1 cellular context compared by ENCODE assay signal in genomic region chr6:16043171-16044142, GRCh38.
A peak's percentile ranks its signal among the peaks of the same experiment; 100 is the strongest.
TF ChIP-seq lines count a peak whose summit lies in the region.

No MANE protein-coding gene starts in this region.

TF ChIP-seq in GM12878, 131 proteins besides CTCF, POLR2A, EP300 and RAD21 (continued from another document):
- peak; percentile 26 for TF ChIP-seq CUX1 (IDR thresholded peaks at IDR 0.05; ENCODE audit: insufficient replicate concordance, low read depth, low read length)
- 0 out of 2 replicates have a peak, but pooled peaks have one; percentile 29 for TF ChIP-seq PAX5 (IDR thresholded peaks at IDR 0.05; ENCODE audit: borderline replicate concordance, low read depth, low read length)
- no peak for TF ChIP-seq CHD2 (IDR thresholded peaks at IDR 0.05; ENCODE audit: borderline replicate concordance, low read depth, low read length)
- 0 out of 2 replicates have a peak, but pooled peaks have one; percentile 36 for TF ChIP-seq RCOR1 (conservative IDR thresholded peaks at IDR 0.05; ENCODE audit: low read depth, low read length)
- 0 out of 2 replicates have a peak, but pooled peaks have one; percentile 12 for TF ChIP-seq RAD51 (IDR thresholded peaks at IDR 0.05)
- peak; percentile 56 for TF ChIP-seq JUNB (IDR thresholded peaks at IDR 0.05)
- peak; percentile 57 for TF ChIP-seq ZNF687 (IDR thresholded peaks at IDR 0.05)
- TF ChIP-seq IKZF2 (IDR thresholded peaks at IDR 0.05) = peak; percentile 86 to 89
- peak; percentile 77 for TF ChIP-seq RELB (IDR thresholded peaks at IDR 0.05; ENCODE audit: low read depth)
- TF ChIP-seq MEF2A (IDR thresholded peaks at IDR 0.05; ENCODE audit: insufficient read depth, low read depth, low read length) = peak; percentile 76
- TF ChIP-seq NFXL1 (IDR thresholded peaks at IDR 0.05; ENCODE audit: borderline replicate concordance) = no peak
- TF ChIP-seq BMI1 (IDR thresholded peaks at IDR 0.05; ENCODE audit: borderline replicate concordance) = 0 out of 2 replicates have a peak, but pooled peaks have one; percentile 17
- peak; percentile 76 for TF ChIP-seq SKIL (IDR thresholded peaks at IDR 0.05; ENCODE audit: low read depth, poor library complexity, severe bottlenecking)
- TF ChIP-seq FOXM1 (IDR thresholded peaks at IDR 0.05; ENCODE audit: low read depth, low read length) = 0 out of 2 replicates have a peak, but pooled peaks have one; percentile 47
- 0 out of 2 replicates have a peak, but pooled peaks have one; percentile 47 for TF ChIP-seq CBX5 (IDR thresholded peaks at IDR 0.05; ENCODE audit: low read depth)
- TF ChIP-seq IRF4 (IDR thresholded peaks at IDR 0.05; ENCODE audit: low read depth, low read length) = peak; percentile 80
- no peak for TF ChIP-seq POLR2AphosphoS5 (IDR thresholded peaks at IDR 0.05; ENCODE audit: low read length)
- peak; percentile 71; the same call in 1 of the 2 replicates for TF ChIP-seq DPF2 (IDR thresholded peaks at IDR 0.05)
- TF ChIP-seq CREM (IDR thresholded peaks at IDR 0.05; ENCODE audit: low read depth) = 0 out of 2 replicates have a peak, but pooled peaks have one; percentile 36
- no peak for TF ChIP-seq SP1 (IDR thresholded peaks at IDR 0.05; ENCODE audit: low read depth, low read length)
- TF ChIP-seq NKRF (conservative IDR thresholded peaks at IDR 0.05) = no peak
- peak; percentile 17; the same call in 1 of the 2 replicates for TF ChIP-seq GATAD2B (conservative IDR thresholded peaks at IDR 0.05; ENCODE audit: low read depth)
- peak; percentile 52 for TF ChIP-seq RUNX3 (IDR thresholded peaks at IDR 0.05; ENCODE audit: low read length)
- 0 out of 2 replicates have a peak, but pooled peaks have one; percentile 8 for TF ChIP-seq ATF7 (IDR thresholded peaks at IDR 0.05; ENCODE audit: low read depth)
- TF ChIP-seq BCL11A (IDR thresholded peaks at IDR 0.05; ENCODE audit: low read depth, low read length) = peak; percentile 43; the same call in 1 of the 2 replicates
- no peak for TF ChIP-seq YBX1 (IDR thresholded peaks at IDR 0.05)
- TF ChIP-seq MTA2 (IDR thresholded peaks at IDR 0.05; ENCODE audit: low read depth) = peak; percentile 55
- peak; percentile 58; the same call in 1 of the 2 replicates for TF ChIP-seq TBL1XR1 (IDR thresholded peaks at IDR 0.05; ENCODE audit: low read depth, low read length)
- TF ChIP-seq HSF1 (IDR thresholded peaks at IDR 0.05; ENCODE audit: low read depth, low read length) = no peak
- peak; percentile 62 for TF ChIP-seq MEF2B (IDR thresholded peaks at IDR 0.05; ENCODE audit: partially characterized antibody, poor library complexity, severe bottlenecking)
- TF ChIP-seq E2F4 (IDR thresholded peaks at IDR 0.05; ENCODE audit: low read depth, low read length) = no peak
- TF ChIP-seq ZNF217 (IDR thresholded peaks at IDR 0.05) = peak; percentile 51; the same call in 1 of the 2 replicates
- peak; percentile 83 for TF ChIP-seq SPI1 (IDR thresholded peaks at IDR 0.05; ENCODE audit: borderline replicate concordance, insufficient read depth, low read depth, low read length)
- peak; percentile 84 for TF ChIP-seq EED (IDR thresholded peaks at IDR 0.05; ENCODE audit: low read depth)
- TF ChIP-seq HDAC2 (IDR thresholded peaks at IDR 0.05) = no peak
- peak; percentile 86 for TF ChIP-seq IKZF1 (conservative IDR thresholded peaks at IDR 0.05)
- peak; percentile 73 for TF ChIP-seq NFIC (IDR thresholded peaks at IDR 0.05; ENCODE audit: low read depth, low read length)
TF ChIP-seq in GM12878: peak in this region for 32.
